In the genomic region with DNA sequence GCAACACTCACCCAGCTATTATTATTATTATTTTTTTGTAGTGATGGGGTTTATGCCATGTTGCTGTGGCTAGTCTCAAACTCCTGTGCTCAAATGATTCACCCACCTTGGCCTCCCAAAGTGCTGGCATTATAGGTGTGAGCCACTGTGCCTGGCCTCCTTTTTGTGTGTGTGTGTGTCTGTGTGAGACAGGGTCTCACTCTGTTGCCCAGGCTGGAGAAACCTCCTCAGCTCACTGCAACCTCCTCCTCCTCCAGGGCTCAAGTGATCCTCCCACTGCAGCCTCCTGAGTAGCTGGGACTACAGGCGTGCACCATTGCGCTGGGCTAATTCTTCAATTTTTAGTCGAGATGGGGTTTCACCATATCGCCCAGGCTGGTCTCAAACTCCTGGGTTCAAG, we compare ENCODE assay signal across 1 cellular context.
A peak's percentile ranks its signal among the peaks of the same experiment; 100 is the strongest.
TF ChIP-seq lines count a peak whose summit lies in the region.

No MANE protein-coding gene starts in this region.

TF ChIP-seq in HepG2, 621 proteins besides CTCF, POLR2A, EP300 and RAD21:
- TF ChIP-seq PHB2 (IDR thresholded peaks at IDR 0.05; ENCODE audit: partially characterized antibody), result no peak
- no peak for TF ChIP-seq ZNF569 (CRISPR knock-in tag; IDR thresholded peaks at IDR 0.05; ENCODE audit: borderline replicate concordance)
- TF ChIP-seq YEATS2 (CRISPR knock-in tag; IDR thresholded peaks at IDR 0.05; ENCODE audit: borderline replicate concordance), result no peak
- TF ChIP-seq SAFB2 (CRISPR knock-in tag; IDR thresholded peaks at IDR 0.05; ENCODE audit: borderline replicate concordance, low read depth), result no peak
- TF ChIP-seq BRCA1 (CRISPR knock-in tag; IDR thresholded peaks at IDR 0.05), result no peak
- peak; percentile 71 for TF ChIP-seq ZNF121 (CRISPR knock-in tag; IDR thresholded peaks at IDR 0.05)
- TF ChIP-seq POLR2G (IDR thresholded peaks at IDR 0.05; ENCODE audit: low read depth, low read length), result 0 out of 2 replicates have a peak, but pooled peaks have one; percentile 21
- TF ChIP-seq HINFP (CRISPR knock-in tag; IDR thresholded peaks at IDR 0.05; ENCODE audit: low read depth), result no peak
